6 cellular contexts compared by ENCODE assay signal in genomic region chr3:43962043-43962442, GRCh38.
"Had no signal": no experiment of that assay in that cellular context is flagged by ENCODE, and none has a peak within 500 bp of the region (broad histone marks: within the 10 kb centered on the region; RNA-seq: fewer than 3 reads in every experiment).

No MANE protein-coding gene starts in this region.

- FAIRE-seq: HepG2 had no signal

- H3K27ac Mint-ChIP-seq: IgD-negative memory B cell had no signal

- ATAC-seq: HCT116, HepG2 had no signal

- H3K9me3 Mint-ChIP-seq: IgD-negative memory B cell had no signal

- DNase-seq: GOT3, H7 had no signal

- H3K36me3 Mint-ChIP-seq: IgD-negative memory B cell had no signal

- H3K4me3 ChIP-seq: HAP-1 had no signal

- H3K27me3 Mint-ChIP-seq: IgD-negative memory B cell had no signal

- H3K4me1 ChIP-seq: HAP-1 had no signal

- H3K4me3 Mint-ChIP-seq: IgD-negative memory B cell had no signal

- H3K36me3 ChIP-seq: HAP-1 had no signal
